13 cellular contexts compared by ENCODE assay signal in the genomic region with DNA sequence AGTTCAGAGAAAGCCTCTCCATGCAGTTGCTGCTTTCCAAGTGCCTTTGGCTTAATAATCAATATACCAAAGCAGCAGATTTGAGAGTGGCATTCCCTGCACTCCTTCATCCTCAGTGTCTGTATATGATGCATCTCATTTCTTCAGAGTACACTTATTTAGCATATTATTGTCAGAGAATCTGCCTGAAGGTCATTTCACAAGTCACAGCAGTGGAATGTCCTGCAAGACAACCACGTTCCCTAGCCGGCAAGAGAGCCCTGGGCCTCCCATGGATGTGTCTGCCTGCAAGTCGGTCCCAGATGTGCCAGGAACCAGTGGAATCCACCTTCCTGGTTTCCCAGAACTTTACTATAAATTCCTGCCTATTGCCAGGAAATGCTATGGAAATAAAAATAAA.
"Had no signal": no experiment of that assay in that cellular context is flagged by ENCODE, and none has a peak within 500 bp of the region (broad histone marks: within the 10 kb centered on the region; RNA-seq: fewer than 3 reads in every experiment).

No MANE protein-coding gene starts in this region.

- H3K4me3 ChIP-seq: lung, spleen, thoracic aorta, upper lobe of right lung had no signal

- H3K36me3 ChIP-seq: spleen, thoracic aorta, upper lobe of right lung had no signal

- DNase-seq: activated CD4-positive, alpha-beta T cell treated with anti-CD3 and anti-CD28 coated beads, Interleukin-2, amount 10 ng/mL, durations not matched to agents 7 days and 5 days; activated effector memory CD4-positive, alpha-beta T cell treated with anti-CD3 and anti-CD28 coated beads, Interleukin-2, amount 50 U/mL, for 16 hours; activated naive CD4-positive, alpha-beta T cell treated with anti-CD3 and anti-CD28 coated beads, Interleukin-2, amount 50 U/mL, for 16 hours; activated T-cell treated with anti-CD3 and anti-CD28 coated beads, Interleukin-2, amount 50 U/mL, for 72 hours; left colon; spleen; stimulated activated CD4-positive, alpha-beta T cell treated with anti-CD3 and anti-CD28 coated beads, Interleukin-4, amount 100 ng/mL, for 4 hours; upper lobe of right lung had no signal

- H3K27ac ChIP-seq: spleen, thoracic aorta, upper lobe of right lung had no signal

- H3K9me3 ChIP-seq: spleen, thoracic aorta, upper lobe of right lung had no signal

- ATAC-seq: activated T-cell treated with anti-CD3 and anti-CD28 coated beads, Interleukin-2, amount 50 U/mL, for 72 hours; left colon; natural killer cell treated with Interleukin-12 subunit alpha and Interleukin-12 subunit beta and Interleukin-15 and Interleukin-18, amount 100 ng/mL, for 72 hours; sciatic nerve; stimulated activated memory B cell treated with anti-CD40 and anti-IgM and Interleukin-4, amounts not matched to agents 10 μg/mL and 1 μg/mL and 100 μg/mL, for 72 hours; upper lobe of right lung had no signal

- H3K27me3 ChIP-seq: spleen, upper lobe of right lung had no signal

- H3K4me1 ChIP-seq: spleen, upper lobe of right lung had no signal
